11 cellular contexts compared by ENCODE assay signal in genomic region chr3:157785071-157785826, GRCh38.
A peak's percentile ranks its signal among the peaks of the same experiment; 100 is the strongest.
DNase-seq lines count a peak whose midpoint lies in the region; ATAC-seq, FAIRE-seq and TF ChIP-seq lines count a peak whose summit lies in the region.
"Had no signal": no experiment of that assay in that cellular context is flagged by ENCODE, and none has a peak within 500 bp of the region (broad histone marks: within the 10 kb centered on the region; RNA-seq: fewer than 3 reads in every experiment).

No MANE protein-coding gene starts in this region.

- no peak for FAIRE-seq in bronchial epithelial cell (lab: Jason Lieb, UNC)

- no peak overlapping the region for H3K4me3 Mint-ChIP-seq in Caco-2 (ENCODE audit: unreplicated experiment)
- H3K4me3 Mint-ChIP-seq in activated T-helper 1 cell treated with anti-CD3 and anti-CD28 coated beads, Interleukin-12 subunit alpha, Interleukin-12 subunit beta, Interleukin-2, Interleukin-4 antibody, amounts not matched to agents 30 ng/mL and 10 ng/mL and 1 ng/mL, durations not matched to agents 14 hours and 24 hours and 36 hours, result no peak overlapping the region

- H3K27me3 Mint-ChIP-seq in Caco-2 (ENCODE audit: insufficient read depth, unreplicated experiment), result peaks cover 8% of the 10 kb centered on the region
- H3K27me3 Mint-ChIP-seq in activated T-helper 1 cell treated with anti-CD3 and anti-CD28 coated beads, Interleukin-12 subunit alpha, Interleukin-12 subunit beta, Interleukin-2, Interleukin-4 antibody, amounts not matched to agents 30 ng/mL and 10 ng/mL and 1 ng/mL, durations not matched to agents 14 hours and 24 hours and 36 hours (ENCODE audit: insufficient read depth), result peaks cover 3% of the 10 kb centered on the region

- H3K4me1 Mint-ChIP-seq in Caco-2 (ENCODE audit: low read depth, unreplicated experiment), result no peaks in the 10 kb centered on the region
- no peaks in the 10 kb centered on the region for H3K4me1 Mint-ChIP-seq in activated T-helper 1 cell treated with anti-CD3 and anti-CD28 coated beads, Interleukin-12 subunit alpha, Interleukin-12 subunit beta, Interleukin-2, Interleukin-4 antibody, amounts not matched to agents 30 ng/mL and 10 ng/mL and 1 ng/mL, durations not matched to agents 14 hours and 24 hours and 36 hours (ENCODE audit: low read depth)

- TF ChIP-seq CTCF in Caco-2 (IDR thresholded peaks at IDR 0.05; ENCODE audit: insufficient read depth in 1 of 2, low read depth in 1 of 2, low read length in 1 of 2, severe bottlenecking in 1 of 2, unreplicated experiment in 1 of 2), result no peak
- TF ChIP-seq CTCF in bronchial epithelial cell (IDR thresholded peaks at IDR 0.05; ENCODE audit: insufficient read depth, low read length, severe bottlenecking), result no peak

- peaks cover 10% of the 10 kb centered on the region for H3K9me3 Mint-ChIP-seq in Caco-2 (ENCODE audit: unreplicated experiment)
- no peaks in the 10 kb centered on the region for H3K9me3 Mint-ChIP-seq in activated T-helper 1 cell treated with anti-CD3 and anti-CD28 coated beads, Interleukin-12 subunit alpha, Interleukin-12 subunit beta, Interleukin-2, Interleukin-4 antibody, amounts not matched to agents 30 ng/mL and 10 ng/mL and 1 ng/mL, durations not matched to agents 14 hours and 24 hours and 36 hours

- BruUV-seq in Caco-2 (replicated peaks; lab: Mats Ljungman, UMichigan), result no TSS peak

- DNase-seq in Caco-2 (peak; percentile 2 to 39), NCI-H226 (peak; percentile 94), bronchial epithelial cell (ENCODE audit: low read depth) (peak; percentile 80), left ventricle myocardium superior (no peak), C1 segment of cervical spinal cord (lab: John Stamatoyannopoulos, UW) (no peak), T-helper 2 cell (no peak)
- no peak for DNase-seq in activated T-helper 1 cell treated with anti-CD3 and anti-CD28 coated beads, Interleukin-12 subunit alpha, Interleukin-12 subunit beta, Interleukin-2, Interleukin-4 antibody, amounts not matched to agents 30 ng/mL and 10 ng/mL and 1 ng/mL, durations not matched to agents 14 hours and 24 hours and 36 hours (ENCODE audit: low spot score)
- DNase-seq: DND-41, NCI-H1930 had no signal

- H3K36me3 ChIP-seq in Caco-2 (ENCODE audit: control insufficient read depth, insufficient read depth, low read length) (no peaks in the 10 kb centered on the region), bronchial epithelial cell (ENCODE audit: control insufficient read depth, insufficient read depth, low read length) (no peaks in the 10 kb centered on the region), mesodermal cell (ENCODE audit: control insufficient read depth, insufficient read depth, low read length) (no peaks in the 10 kb centered on the region)

- H3K4me3 ChIP-seq in Caco-2 (ENCODE audit: low read depth, low read length) (no peak overlapping the region), bronchial epithelial cell (ENCODE audit: low read depth, low read length) (no peak overlapping the region), mesodermal cell (ENCODE audit: extremely low read depth, insufficient read depth, low read length, poor library complexity, severe bottlenecking) (no peak overlapping the region)

- ATAC-seq in left ventricle myocardium superior, result no peak

- H3K36me3 Mint-ChIP-seq in Caco-2 (ENCODE audit: insufficient read depth, unreplicated experiment), result no peaks in the 10 kb centered on the region
- no peaks in the 10 kb centered on the region for H3K36me3 Mint-ChIP-seq in activated T-helper 1 cell treated with anti-CD3 and anti-CD28 coated beads, Interleukin-12 subunit alpha, Interleukin-12 subunit beta, Interleukin-2, Interleukin-4 antibody, amounts not matched to agents 30 ng/mL and 10 ng/mL and 1 ng/mL, durations not matched to agents 14 hours and 24 hours and 36 hours (ENCODE audit: low read depth)

- H3K27ac Mint-ChIP-seq in Caco-2 (ENCODE audit: unreplicated experiment), result no peak overlapping the region
- no peak overlapping the region for H3K27ac Mint-ChIP-seq in activated T-helper 1 cell treated with anti-CD3 and anti-CD28 coated beads, Interleukin-12 subunit alpha, Interleukin-12 subunit beta, Interleukin-2, Interleukin-4 antibody, amounts not matched to agents 30 ng/mL and 10 ng/mL and 1 ng/mL, durations not matched to agents 14 hours and 24 hours and 36 hours

- H3K27ac ChIP-seq in mesodermal cell (ENCODE audit: low read depth, low read length, severe bottlenecking), result peak overlapping the region; percentile 47
- H3K27ac ChIP-seq: parathyroid adenoma had no signal

- no peaks in the 10 kb centered on the region for H3K9me3 ChIP-seq in Caco-2
- H3K9me3 ChIP-seq in mesodermal cell (ENCODE audit: control insufficient read depth, low read length), result no peaks in the 10 kb centered on the region

- H3K4me1 ChIP-seq in Caco-2, result no peaks in the 10 kb centered on the region
- H3K4me1 ChIP-seq in mesodermal cell (ENCODE audit: control insufficient read depth, insufficient read depth, low read length, poor library complexity, severe bottlenecking), result peaks cover 25% of the 10 kb centered on the region
- H3K4me1 ChIP-seq: parathyroid adenoma had no signal

- 61 to 64% methylated on average over 4 to 5 of the region's 6 CpGs for WGBS in mesodermal cell (ENCODE audit: insufficient coverage in 2 of 2), 2 experiments

- intact Hi-C loops in Caco-2 (cut with micrococcal nuclease; ENCODE audit: unreplicated experiment), result no loop called here
- intact Hi-C loops in activated T-helper 1 cell treated with anti-CD3 and anti-CD28 coated beads, Interleukin-12 subunit alpha, Interleukin-12 subunit beta, Interleukin-2, Interleukin-4 antibody, amounts not matched to agents 30 ng/mL and 10 ng/mL and 1 ng/mL, durations not matched to agents 14 hours and 24 hours and 36 hours (cut with micrococcal nuclease), result no loop called here
- intact Hi-C loops in left ventricle myocardium superior (cut with micrococcal nuclease), result no loop called here

- no peaks in the 10 kb centered on the region for H3K27me3 ChIP-seq in Caco-2 (replicated peaks; ENCODE audit: control insufficient read depth, insufficient read depth, low read length)
- no peaks in the 10 kb centered on the region for H3K27me3 ChIP-seq in bronchial epithelial cell (ENCODE audit: control insufficient read depth, insufficient read depth, low read length)

- POLR2A ChIA-PET in Caco-2 (lab: Charles Lee), result no interaction called here

- CTCF ChIA-PET in Caco-2 (lab: Charles Lee), result no interaction called here

Comparison
In these comparisons a context has a peak if more than half of its experiments do, and no peak if none do; other contexts are left out.
1. DNase-seq: peak in Caco-2 (2 of 2), NCI-H226 (single experiment) and bronchial epithelial cell (single experiment); none in activated T-helper 1 cell treated with anti-CD3 and anti-CD28 coated beads, Interleukin-12 subunit alpha, Interleukin-12 subunit beta, Interleukin-2, Interleukin-4 antibody, amounts not matched to agents 30 ng/mL and 10 ng/mL and 1 ng/mL, durations not matched to agents 14 hours and 24 hours and 36 hours (single experiment), left ventricle myocardium superior (single experiment), C1 segment of cervical spinal cord (0 of 14) and T-helper 2 cell (0 of 5).